ENCODE assay signal across 1 cellular context in the genomic region with DNA sequence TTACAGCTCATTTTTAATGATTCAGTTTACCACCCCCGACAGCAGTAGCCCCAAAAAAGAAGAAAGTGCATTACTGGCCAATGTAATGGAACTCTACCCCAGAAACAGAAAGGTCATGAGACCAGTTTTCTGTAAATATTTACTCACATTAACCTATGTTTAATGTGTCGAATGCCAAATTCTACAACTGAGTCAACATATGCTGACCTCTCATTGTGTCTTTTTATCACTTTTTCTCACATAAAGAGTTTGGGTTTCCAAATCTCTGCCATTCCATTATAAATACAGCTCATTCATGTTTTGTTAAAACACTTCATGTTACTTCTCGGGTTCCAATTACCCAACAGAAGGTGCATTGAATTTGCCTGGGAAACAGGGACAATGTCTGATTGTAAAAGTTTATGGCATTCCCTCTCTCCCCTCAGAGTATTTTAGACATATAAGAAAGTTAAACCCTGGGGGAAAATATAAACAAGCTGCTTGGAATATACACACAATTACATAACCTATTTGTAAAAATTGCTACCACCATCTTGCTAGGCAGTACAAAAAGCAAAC.
TF ChIP-seq lines count a peak whose summit lies in the region.

No MANE protein-coding gene starts in this region.

TF ChIP-seq in GM23338, 12 proteins besides CTCF, POLR2A, EP300 and RAD21 (continued from another document):
- TF ChIP-seq, protein P1, sequence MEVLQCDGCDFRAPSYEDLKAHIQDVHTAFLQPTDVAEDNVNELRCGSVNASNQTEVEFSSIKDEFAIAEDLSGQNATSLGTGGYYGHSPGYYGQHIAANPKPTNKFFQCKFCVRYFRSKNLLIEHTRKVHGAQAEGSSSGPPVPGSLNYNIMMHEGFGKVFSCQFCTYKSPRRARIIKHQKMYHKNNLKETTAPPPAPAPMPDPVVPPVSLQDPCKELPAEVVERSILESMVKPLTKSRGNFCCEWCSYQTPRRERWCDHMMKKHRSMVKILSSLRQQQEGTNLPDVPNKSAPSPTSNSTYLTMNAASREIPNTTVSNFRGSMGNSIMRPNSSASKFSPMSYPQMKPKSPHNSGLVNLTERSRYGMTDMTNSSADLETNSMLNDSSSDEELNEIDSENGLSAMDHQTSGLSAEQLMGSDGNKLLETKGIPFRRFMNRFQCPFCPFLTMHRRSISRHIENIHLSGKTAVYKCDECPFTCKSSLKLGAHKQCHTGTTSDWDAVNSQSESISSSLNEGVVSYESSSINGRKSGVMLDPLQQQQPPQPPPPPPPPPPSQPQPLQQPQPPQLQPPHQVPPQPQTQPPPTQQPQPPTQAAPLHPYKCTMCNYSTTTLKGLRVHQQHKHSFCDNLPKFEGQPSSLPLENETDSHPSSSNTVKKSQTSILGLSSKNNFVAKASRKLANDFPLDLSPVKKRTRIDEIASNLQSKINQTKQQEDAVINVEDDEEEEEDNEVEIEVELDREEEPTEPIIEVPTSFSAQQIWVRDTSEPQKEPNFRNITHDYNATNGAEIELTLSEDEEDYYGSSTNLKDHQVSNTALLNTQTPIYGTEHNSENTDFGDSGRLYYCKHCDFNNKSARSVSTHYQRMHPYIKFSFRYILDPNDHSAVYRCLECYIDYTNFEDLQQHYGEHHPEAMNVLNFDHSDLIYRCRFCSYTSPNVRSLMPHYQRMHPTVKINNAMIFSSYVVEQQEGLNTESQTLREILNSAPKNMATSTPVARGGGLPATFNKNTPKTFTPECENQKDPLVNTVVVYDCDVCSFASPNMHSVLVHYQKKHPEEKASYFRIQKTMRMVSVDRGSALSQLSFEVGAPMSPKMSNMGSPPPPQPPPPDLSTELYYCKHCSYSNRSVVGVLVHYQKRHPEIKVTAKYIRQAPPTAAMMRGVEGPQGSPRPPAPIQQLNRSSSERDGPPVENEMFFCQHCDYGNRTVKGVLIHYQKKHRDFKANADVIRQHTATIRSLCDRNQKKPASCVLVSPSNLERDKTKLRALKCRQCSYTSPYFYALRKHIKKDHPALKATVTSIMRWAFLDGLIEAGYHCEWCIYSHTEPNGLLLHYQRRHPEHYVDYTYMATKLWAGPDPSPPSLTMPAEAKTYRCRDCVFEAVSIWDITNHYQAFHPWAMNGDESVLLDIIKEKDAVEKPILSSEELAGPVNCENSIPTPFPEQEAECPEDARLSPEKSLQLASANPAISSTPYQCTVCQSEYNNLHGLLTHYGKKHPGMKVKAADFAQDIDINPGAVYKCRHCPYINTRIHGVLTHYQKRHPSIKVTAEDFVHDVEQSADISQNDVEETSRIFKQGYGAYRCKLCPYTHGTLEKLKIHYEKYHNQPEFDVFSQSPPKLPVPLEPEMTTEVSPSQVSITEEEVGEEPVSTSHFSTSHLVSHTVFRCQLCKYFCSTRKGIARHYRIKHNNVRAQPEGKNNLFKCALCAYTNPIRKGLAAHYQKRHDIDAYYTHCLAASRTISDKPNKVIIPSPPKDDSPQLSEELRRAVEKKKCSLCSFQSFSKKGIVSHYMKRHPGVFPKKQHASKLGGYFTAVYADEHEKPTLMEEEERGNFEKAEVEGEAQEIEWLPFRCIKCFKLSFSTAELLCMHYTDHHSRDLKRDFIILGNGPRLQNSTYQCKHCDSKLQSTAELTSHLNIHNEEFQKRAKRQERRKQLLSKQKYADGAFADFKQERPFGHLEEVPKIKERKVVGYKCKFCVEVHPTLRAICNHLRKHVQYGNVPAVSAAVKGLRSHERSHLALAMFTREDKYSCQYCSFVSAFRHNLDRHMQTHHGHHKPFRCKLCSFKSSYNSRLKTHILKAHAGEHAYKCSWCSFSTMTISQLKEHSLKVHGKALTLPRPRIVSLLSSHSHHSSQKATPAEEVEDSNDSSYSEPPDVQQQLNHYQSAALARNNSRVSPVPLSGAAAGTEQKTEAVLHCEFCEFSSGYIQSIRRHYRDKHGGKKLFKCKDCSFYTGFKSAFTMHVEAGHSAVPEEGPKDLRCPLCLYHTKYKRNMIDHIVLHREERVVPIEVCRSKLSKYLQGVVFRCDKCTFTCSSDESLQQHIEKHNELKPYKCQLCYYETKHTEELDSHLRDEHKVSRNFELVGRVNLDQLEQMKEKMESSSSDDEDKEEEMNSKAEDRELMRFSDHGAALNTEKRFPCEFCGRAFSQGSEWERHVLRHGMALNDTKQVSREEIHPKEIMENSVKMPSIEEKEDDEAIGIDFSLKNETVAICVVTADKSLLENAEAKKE (CRISPR knock-in tag; IDR thresholded peaks at IDR 0.05), result no peak
- TF ChIP-seq CREB1 (CRISPR knock-in tag; IDR thresholded peaks at IDR 0.05; ENCODE audit: low read depth), result no peak
